ENCODE assay signal across 8 cellular contexts in the genomic region with DNA sequence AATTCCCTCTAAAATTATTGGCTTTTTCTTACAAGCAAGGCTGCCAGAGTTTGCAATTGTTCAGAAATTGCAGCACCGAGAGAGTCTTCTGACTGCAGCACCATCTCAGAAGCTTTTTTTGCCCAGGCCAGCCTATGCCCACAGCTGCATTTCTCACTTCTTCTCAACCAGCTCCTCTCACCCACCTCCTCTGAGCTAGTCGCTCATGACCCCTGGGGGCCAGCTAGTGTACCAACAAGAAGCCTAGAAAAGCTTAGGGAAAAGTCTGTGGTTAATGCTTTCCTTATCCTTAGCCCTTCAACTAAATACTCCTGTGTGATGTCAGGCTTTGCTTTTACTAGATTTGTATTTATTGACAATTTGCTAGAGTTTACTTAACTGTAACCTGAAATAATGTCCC.
DNase-seq lines count a peak whose midpoint lies in the region; ATAC-seq and TF ChIP-seq lines count a peak whose summit lies in the region.

No MANE protein-coding gene starts in this region.

- no peaks in the 10 kb centered on the region for H3K36me3 Mint-ChIP-seq in memory B cell

- H3K4me3 Mint-ChIP-seq in memory B cell = no peak overlapping the region

- no peaks in the 10 kb centered on the region for H3K4me1 Mint-ChIP-seq in memory B cell

- no peaks in the 10 kb centered on the region for H3K36me3 ChIP-seq in HEK293 (ENCODE audit: control insufficient read depth in 2 of 2, insufficient read depth in 1 of 2, low read length in 2 of 2)

- POLR2A ChIA-PET in HEK293 (lab: Yijun Ruan, JAX) = no interaction called here

- H3K27me3 Mint-ChIP-seq in memory B cell = peaks cover 10% of the 10 kb centered on the region

- CTCF ChIA-PET in HEK293 (lab: Yijun Ruan, JAX) = interaction anchor here (0.5 to 3.6 kb wide), 17 partner anchors 10 to 680 kb away, joined by 3 to 19 read pairs (median 4); no protein-coding TSS in a partner anchor

- no peak overlapping the region for H3K27ac Mint-ChIP-seq in memory B cell

- H3K9me3 ChIP-seq in HEK293 (ENCODE audit: control insufficient read depth, insufficient read depth, low read depth, low read length) = no peaks in the 10 kb centered on the region

- H3K9me3 Mint-ChIP-seq in memory B cell = no peaks in the 10 kb centered on the region

- ATAC-seq in memory B cell (ENCODE audit: low read depth) = peak; percentile 43
- no peak for ATAC-seq in HG03571 (IDR thresholded peaks at IDR 0.05; ENCODE audit: unreplicated experiment)

- peaks cover 27% of the 10 kb centered on the region for H3K4me1 ChIP-seq in HEK293 (ENCODE audit: control insufficient read depth, insufficient read depth, low read length)

- no peak overlapping the region for H3K4me3 ChIP-seq in HEK293 (ENCODE audit: low read depth, low read length)

- no peak overlapping the region for H3K27ac ChIP-seq in HEK293 (ENCODE audit: extremely low read depth, low read depth, low read length)

- DNase-seq in NCI-H2029 (lab: John Stamatoyannopoulos, UW) (peak; percentile 12), NCI-H2029 treated with DMSO at 0.1 percent for 48 hours (lab: John Stamatoyannopoulos, UW) (no peak), NCI-H526 (lab: John Stamatoyannopoulos, UW) (peak; percentile 23 to 66), cerebellar cortex (ENCODE audit: low spot score) (peak; percentile 16), memory B cell (ENCODE audit: low spot score in 2 of 2) (no peak)
- DNase-seq in activated CD8-positive, alpha-beta memory T cell treated with anti-CD3 and anti-CD28 coated beads, Interleukin-2, amount 50 U/mL, for 4 hours = no peak

- TF ChIP-seq CTCF in HEK293 (tag by site-specific recombination; IDR thresholded peaks at IDR 0.05) = peak; percentile 52; the same call in 1 of the 2 replicates

TF ChIP-seq in HEK293, 187 proteins besides CTCF, POLR2A, EP300 and RAD21:
- no peak for TF ChIP-seq ZNF501 (tag by site-specific recombination; IDR thresholded peaks at IDR 0.05)
- TF ChIP-seq ZNF654 (tag by site-specific recombination; IDR thresholded peaks at IDR 0.05; ENCODE audit: low read depth) = peak; percentile 22; the same call in 1 of the 2 replicates
- no peak for TF ChIP-seq ZSCAN30 (tag by site-specific recombination; IDR thresholded peaks at IDR 0.05)
TF ChIP-seq in HEK293: peak in this region for 1.

Comparison
In these comparisons a context has a peak if more than half of its experiments do, and no peak if none do; other contexts are left out.
1. DNase-seq: peak in NCI-H2029 (single experiment), NCI-H526 (2 of 2) and cerebellar cortex (single experiment); none in NCI-H2029 treated with DMSO at 0.1 percent for 48 hours (single experiment), memory B cell (0 of 2) and activated CD8-positive, alpha-beta memory T cell treated with anti-CD3 and anti-CD28 coated beads, Interleukin-2, amount 50 U/mL, for 4 hours (single experiment).